In the genomic region with DNA sequence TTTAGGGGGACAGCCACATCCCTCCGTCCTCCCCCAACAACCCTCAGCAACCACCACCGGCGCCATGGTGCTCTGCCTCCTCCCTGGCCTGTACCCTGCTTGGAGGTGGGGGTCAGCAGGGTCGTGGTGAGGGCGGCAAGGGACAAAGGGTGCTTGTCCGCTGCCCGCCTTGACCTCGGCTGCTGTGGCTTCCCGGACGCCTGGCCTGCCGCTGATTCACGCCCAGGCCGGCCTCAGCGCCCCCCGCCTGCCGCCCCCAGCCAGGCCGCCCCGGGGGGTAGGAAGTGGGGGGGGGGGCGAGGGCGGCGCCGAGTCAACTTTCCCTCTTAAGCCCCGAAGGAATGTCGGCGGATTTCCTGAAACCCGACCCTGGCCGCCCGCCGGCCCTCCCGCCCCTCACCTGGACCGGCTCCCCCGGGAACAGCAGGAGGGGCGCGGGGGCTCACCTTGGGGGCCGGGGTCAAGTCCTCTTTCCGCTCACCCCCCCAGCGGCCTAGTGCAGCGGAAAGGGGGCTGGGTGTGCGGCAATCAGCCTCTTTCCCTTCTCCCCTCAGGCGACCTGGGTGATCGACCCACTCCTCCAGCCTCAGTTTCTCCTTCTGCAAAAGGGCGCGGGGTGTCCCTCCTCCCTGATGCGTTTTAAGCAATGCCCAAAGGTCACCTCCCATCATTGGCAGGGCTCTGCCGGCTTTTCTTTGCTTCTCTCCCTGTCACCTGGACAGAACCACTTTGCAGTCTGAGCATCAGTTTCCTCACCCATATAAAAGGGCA, we compare ENCODE assay signal across 1 cellular context.
A peak's percentile ranks its signal among the peaks of the same experiment; 100 is the strongest.
TF ChIP-seq lines count a peak whose summit lies in the region.

No MANE protein-coding gene starts in this region.

TF ChIP-seq in HepG2, 621 proteins besides CTCF, POLR2A, EP300 and RAD21 (continued from another document and continues in another):
- TF ChIP-seq ARID4A (CRISPR knock-in tag; IDR thresholded peaks at IDR 0.05; ENCODE audit: borderline replicate concordance) (peak; percentile 51; the same call in 1 of the 2 replicates), ZNF282 (IDR thresholded peaks at IDR 0.05; ENCODE audit: partially characterized antibody) (no peak), IKZF1 (IDR thresholded peaks at IDR 0.05) (no peak), POLR2G (IDR thresholded peaks at IDR 0.05; ENCODE audit: low read depth, low read length) (peak; percentile 73; the same call in 1 of the 2 replicates), ZNF567 (CRISPR knock-in tag; IDR thresholded peaks at IDR 0.05; ENCODE audit: borderline replicate concordance) (no peak), TOE1 (CRISPR knock-in tag; IDR thresholded peaks at IDR 0.05) (no peak), PITX1 (CRISPR knock-in tag; IDR thresholded peaks at IDR 0.05) (peak; percentile 52), HDAC6 (IDR thresholded peaks at IDR 0.05; ENCODE audit: low read depth, low read length) (no peak), PAWR (CRISPR knock-in tag; IDR thresholded peaks at IDR 0.05; ENCODE audit: borderline replicate concordance) (no peak), ZNF614 (CRISPR knock-in tag; IDR thresholded peaks at IDR 0.05; ENCODE audit: borderline replicate concordance) (peak; percentile 47; the same call in 1 of the 2 replicates), NFE2L1 (CRISPR knock-in tag; IDR thresholded peaks at IDR 0.05; ENCODE audit: borderline replicate concordance) (no peak), TIGD3 (CRISPR knock-in tag; IDR thresholded peaks at IDR 0.05; ENCODE audit: borderline replicate concordance) (no peak), ZFP1 (CRISPR knock-in tag; IDR thresholded peaks at IDR 0.05) (0 out of 2 replicates have a peak, but pooled peaks have one; percentile 4), ZNF615 (CRISPR knock-in tag; IDR thresholded peaks at IDR 0.05; ENCODE audit: borderline replicate concordance) (no peak), ASH2L (IDR thresholded peaks at IDR 0.05; ENCODE audit: insufficient read length, low read depth, low read length) (no peak), SUZ12 (IDR thresholded peaks at IDR 0.05; ENCODE audit: low read depth, low read length) (no peak), ZNF770 (CRISPR knock-in tag; IDR thresholded peaks at IDR 0.05) (peak; percentile 59; the same call in 1 of the 2 replicates), ZNF350 (CRISPR knock-in tag; IDR thresholded peaks at IDR 0.05; ENCODE audit: borderline replicate concordance, low read depth) (peak; percentile 15; the same call in 1 of the 2 replicates), ZNF446 (CRISPR knock-in tag; IDR thresholded peaks at IDR 0.05) (peak; percentile 74; the same call in 1 of the 2 replicates), MTF1 (CRISPR knock-in tag; IDR thresholded peaks at IDR 0.05) (no peak), ZNF530 (CRISPR knock-in tag; IDR thresholded peaks at IDR 0.05; ENCODE audit: low read depth) (no peak), ATF7 (IDR thresholded peaks at IDR 0.05) (no peak), ATF7 (CRISPR knock-in tag; IDR thresholded peaks at IDR 0.05) (0 out of 2 replicates have a peak, but pooled peaks have one; percentile 25), ATF5 (CRISPR knock-in tag; IDR thresholded peaks at IDR 0.05; ENCODE audit: low read depth) (no peak), GLI4 (CRISPR knock-in tag; IDR thresholded peaks at IDR 0.05; ENCODE audit: borderline replicate concordance) (no peak), ZNF296 (CRISPR knock-in tag; conservative IDR thresholded peaks at IDR 0.05) (no peak), ARNT2 (CRISPR knock-in tag; IDR thresholded peaks at IDR 0.05; ENCODE audit: low read depth) (0 out of 2 replicates have a peak, but pooled peaks have one; percentile 49), CBX2 (IDR thresholded peaks at IDR 0.05; ENCODE audit: low read depth, low read length) (no peak), CBX2 (CRISPR knock-in tag; IDR thresholded peaks at IDR 0.05; ENCODE audit: low read depth) (no peak), ZNF546 (CRISPR knock-in tag; conservative IDR thresholded peaks at IDR 0.05) (no peak)
- TF ChIP-seq, protein P1, sequence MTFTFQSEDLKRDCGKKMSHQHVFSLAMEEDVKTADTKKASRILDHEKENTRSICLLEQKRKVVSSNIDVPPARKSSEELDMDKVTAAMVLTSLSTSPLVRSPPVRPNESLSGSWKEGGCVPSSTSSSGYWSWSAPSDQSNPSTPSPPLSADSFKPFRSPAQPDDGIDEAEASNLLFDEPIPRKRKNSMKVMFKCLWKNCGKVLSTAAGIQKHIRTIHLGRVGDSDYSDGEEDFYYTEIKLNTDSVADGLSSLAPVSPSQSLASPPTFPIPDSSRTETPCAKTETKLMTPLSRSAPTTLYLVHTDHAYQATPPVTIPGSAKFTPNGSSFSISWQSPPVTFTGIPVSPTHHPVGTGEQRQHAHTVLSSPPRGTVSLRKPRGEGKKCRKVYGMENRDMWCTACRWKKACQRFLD (CRISPR knock-in tag; IDR thresholded peaks at IDR 0.05; ENCODE audit: borderline replicate concordance), result no peak
- TF ChIP-seq, protein P2, sequence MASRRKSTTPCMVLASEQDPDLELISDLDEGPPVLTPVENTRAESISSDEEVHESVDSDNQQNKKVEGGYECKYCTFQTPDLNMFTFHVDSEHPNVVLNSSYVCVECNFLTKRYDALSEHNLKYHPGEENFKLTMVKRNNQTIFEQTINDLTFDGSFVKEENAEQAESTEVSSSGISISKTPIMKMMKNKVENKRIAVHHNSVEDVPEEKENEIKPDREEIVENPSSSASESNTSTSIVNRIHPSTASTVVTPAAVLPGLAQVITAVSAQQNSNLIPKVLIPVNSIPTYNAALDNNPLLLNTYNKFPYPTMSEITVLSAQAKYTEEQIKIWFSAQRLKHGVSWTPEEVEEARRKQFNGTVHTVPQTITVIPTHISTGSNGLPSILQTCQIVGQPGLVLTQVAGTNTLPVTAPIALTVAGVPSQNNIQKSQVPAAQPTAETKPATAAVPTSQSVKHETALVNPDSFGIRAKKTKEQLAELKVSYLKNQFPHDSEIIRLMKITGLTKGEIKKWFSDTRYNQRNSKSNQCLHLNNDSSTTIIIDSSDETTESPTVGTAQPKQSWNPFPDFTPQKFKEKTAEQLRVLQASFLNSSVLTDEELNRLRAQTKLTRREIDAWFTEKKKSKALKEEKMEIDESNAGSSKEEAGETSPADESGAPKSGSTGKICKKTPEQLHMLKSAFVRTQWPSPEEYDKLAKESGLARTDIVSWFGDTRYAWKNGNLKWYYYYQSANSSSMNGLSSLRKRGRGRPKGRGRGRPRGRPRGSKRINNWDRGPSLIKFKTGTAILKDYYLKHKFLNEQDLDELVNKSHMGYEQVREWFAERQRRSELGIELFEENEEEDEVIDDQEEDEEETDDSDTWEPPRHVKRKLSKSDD (CRISPR knock-in tag; IDR thresholded peaks at IDR 0.05; ENCODE audit: low read depth), result 0 out of 2 replicates have a peak, but pooled peaks have one; percentile 42
- TF ChIP-seq, protein P3, sequence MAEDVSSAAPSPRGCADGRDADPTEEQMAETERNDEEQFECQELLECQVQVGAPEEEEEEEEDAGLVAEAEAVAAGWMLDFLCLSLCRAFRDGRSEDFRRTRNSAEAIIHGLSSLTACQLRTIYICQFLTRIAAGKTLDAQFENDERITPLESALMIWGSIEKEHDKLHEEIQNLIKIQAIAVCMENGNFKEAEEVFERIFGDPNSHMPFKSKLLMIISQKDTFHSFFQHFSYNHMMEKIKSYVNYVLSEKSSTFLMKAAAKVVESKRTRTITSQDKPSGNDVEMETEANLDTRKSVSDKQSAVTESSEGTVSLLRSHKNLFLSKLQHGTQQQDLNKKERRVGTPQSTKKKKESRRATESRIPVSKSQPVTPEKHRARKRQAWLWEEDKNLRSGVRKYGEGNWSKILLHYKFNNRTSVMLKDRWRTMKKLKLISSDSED (CRISPR knock-in tag; IDR thresholded peaks at IDR 0.05), result no peak
- TF ChIP-seq, protein P4, sequence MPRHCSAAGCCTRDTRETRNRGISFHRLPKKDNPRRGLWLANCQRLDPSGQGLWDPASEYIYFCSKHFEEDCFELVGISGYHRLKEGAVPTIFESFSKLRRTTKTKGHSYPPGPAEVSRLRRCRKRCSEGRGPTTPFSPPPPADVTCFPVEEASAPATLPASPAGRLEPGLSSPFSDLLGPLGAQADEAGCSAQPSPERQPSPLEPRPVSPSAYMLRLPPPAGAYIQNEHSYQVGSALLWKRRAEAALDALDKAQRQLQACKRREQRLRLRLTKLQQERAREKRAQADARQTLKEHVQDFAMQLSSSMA (CRISPR knock-in tag; IDR thresholded peaks at IDR 0.05), result no peak
- TF ChIP-seq, protein P5, sequence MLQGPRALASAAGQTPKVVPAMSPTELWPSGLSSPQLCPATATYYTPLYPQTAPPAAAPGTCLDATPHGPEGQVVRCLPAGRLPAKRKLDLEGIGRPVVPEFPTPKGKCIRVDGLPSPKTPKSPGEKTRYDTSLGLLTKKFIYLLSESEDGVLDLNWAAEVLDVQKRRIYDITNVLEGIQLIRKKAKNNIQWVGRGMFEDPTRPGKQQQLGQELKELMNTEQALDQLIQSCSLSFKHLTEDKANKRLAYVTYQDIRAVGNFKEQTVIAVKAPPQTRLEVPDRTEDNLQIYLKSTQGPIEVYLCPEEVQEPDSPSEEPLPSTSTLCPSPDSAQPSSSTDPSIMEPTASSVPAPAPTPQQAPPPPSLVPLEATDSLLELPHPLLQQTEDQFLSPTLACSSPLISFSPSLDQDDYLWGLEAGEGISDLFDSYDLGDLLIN (CRISPR knock-in tag; IDR thresholded peaks at IDR 0.05; ENCODE audit: borderline replicate concordance), result no peak
